1 cellular context compared by ENCODE assay signal in the genomic region with DNA sequence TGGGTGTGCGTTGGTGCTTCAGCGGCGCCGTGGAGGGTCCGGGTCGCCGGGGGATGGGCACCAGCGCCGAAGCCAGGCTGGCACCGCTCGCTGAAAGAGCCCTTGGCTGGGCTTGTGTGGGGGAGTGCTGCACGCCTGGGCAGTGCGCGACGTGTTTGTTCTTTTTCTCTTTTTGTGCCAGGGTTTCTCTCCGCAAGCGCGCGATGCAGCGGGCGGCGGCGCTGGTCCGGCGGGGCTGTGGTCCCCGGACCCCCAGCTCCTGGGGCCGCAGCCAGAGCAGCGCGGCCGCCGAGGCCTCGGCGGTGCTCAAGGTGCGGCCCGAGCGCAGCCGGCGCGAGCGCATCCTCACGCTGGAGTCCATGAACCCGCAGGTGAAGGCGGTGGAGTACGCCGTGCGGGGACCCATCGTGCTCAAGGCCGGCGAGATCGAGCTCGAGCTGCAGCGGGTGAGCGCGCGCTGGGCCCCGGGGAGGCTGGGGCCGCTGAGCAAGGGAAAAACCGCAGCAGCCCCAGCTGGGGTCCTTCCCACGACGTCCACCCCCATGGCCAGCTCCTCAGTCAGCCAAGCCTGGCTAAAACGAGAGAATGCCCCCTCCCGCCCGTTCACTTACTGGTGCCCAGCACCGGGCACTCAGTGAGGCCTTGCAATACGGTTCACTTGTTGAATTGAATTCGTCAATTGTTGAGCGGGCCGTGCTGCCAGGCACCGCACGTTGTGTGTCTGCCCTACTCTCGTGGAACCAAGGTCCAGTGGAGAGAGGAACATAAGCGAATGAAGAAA.
A peak's percentile ranks its signal among the peaks of the same experiment; 100 is the strongest.
TF ChIP-seq lines count a peak whose summit lies in the region.

No MANE protein-coding gene starts in this region.

TF ChIP-seq in HepG2, 621 proteins besides CTCF, POLR2A, EP300 and RAD21 (continued from another document and continues in another):
- TF ChIP-seq STAT6 (CRISPR knock-in tag; IDR thresholded peaks at IDR 0.05; ENCODE audit: borderline replicate concordance) (no peak), ZNF501 (CRISPR knock-in tag; IDR thresholded peaks at IDR 0.05) (no peak), TCF7L2 (IDR thresholded peaks at IDR 0.05; ENCODE audit: low read depth, low read length) (no peak), ZNF205 (CRISPR knock-in tag; IDR thresholded peaks at IDR 0.05) (no peak), TAF1 (CRISPR knock-in tag; IDR thresholded peaks at IDR 0.05) (no peak), RFXANK (CRISPR knock-in tag; IDR thresholded peaks at IDR 0.05) (no peak), ZNF563 (CRISPR knock-in tag; IDR thresholded peaks at IDR 0.05) (no peak; the same call in 1 of the 2 replicates), ZNF430 (CRISPR knock-in tag; IDR thresholded peaks at IDR 0.05) (peak; percentile 70; the same call in 1 of the 2 replicates), ZFP62 (CRISPR knock-in tag; IDR thresholded peaks at IDR 0.05) (no peak), GLI4 (CRISPR knock-in tag; IDR thresholded peaks at IDR 0.05; ENCODE audit: borderline replicate concordance) (peak; percentile 93; the same call in 1 of the 2 replicates), ZFYVE20 (CRISPR knock-in tag; IDR thresholded peaks at IDR 0.05; ENCODE audit: borderline replicate concordance, low read depth) (0 out of 2 replicates have a peak, but pooled peaks have one; percentile 10), DMAP1 (CRISPR knock-in tag; IDR thresholded peaks at IDR 0.05) (no peak), ZNF235 (CRISPR knock-in tag; IDR thresholded peaks at IDR 0.05; ENCODE audit: borderline replicate concordance) (no peak), ZNF143 (CRISPR knock-in tag; IDR thresholded peaks at IDR 0.05) (no peak), ZNF136 (CRISPR knock-in tag; IDR thresholded peaks at IDR 0.05; ENCODE audit: low read depth) (no peak), ZSCAN12 (CRISPR knock-in tag; IDR thresholded peaks at IDR 0.05) (no peak), MAF1 (CRISPR knock-in tag; IDR thresholded peaks at IDR 0.05; ENCODE audit: borderline replicate concordance) (no peak), MZF1 (CRISPR knock-in tag; IDR thresholded peaks at IDR 0.05; ENCODE audit: borderline replicate concordance) (no peak), ONECUT2 (CRISPR knock-in tag; IDR thresholded peaks at IDR 0.05) (no peak), ZNF335 (CRISPR knock-in tag; IDR thresholded peaks at IDR 0.05) (no peak), FOXA3 (CRISPR knock-in tag; IDR thresholded peaks at IDR 0.05) (no peak), ZBTB20 (CRISPR knock-in tag; IDR thresholded peaks at IDR 0.05; ENCODE audit: borderline replicate concordance, low read depth) (no peak), ZNF414 (CRISPR knock-in tag; IDR thresholded peaks at IDR 0.05) (no peak), SRY (CRISPR knock-in tag; IDR thresholded peaks at IDR 0.05) (peak; percentile 46; the same call in 1 of the 2 replicates), ZNF484 (CRISPR knock-in tag; IDR thresholded peaks at IDR 0.05; ENCODE audit: borderline replicate concordance, low read depth) (no peak), HNRNPH1 (optimal IDR thresholded peaks at IDR 0.05; ENCODE audit: low read depth, low read length) (no peak), ZGPAT (CRISPR knock-in tag; IDR thresholded peaks at IDR 0.05) (no peak), HBP1 (CRISPR knock-in tag; IDR thresholded peaks at IDR 0.05; ENCODE audit: low read depth) (no peak; the same call in 1 of the 2 replicates), HDAC6 (IDR thresholded peaks at IDR 0.05; ENCODE audit: low read depth, low read length) (no peak), ZKSCAN1 (IDR thresholded peaks at IDR 0.05; ENCODE audit: low read length) (no peak), HCFC1 (IDR thresholded peaks at IDR 0.05; ENCODE audit: low read depth, low read length) (no peak), ISX (CRISPR knock-in tag; conservative IDR thresholded peaks at IDR 0.05) (no peak), ZNF331 (CRISPR knock-in tag; IDR thresholded peaks at IDR 0.05) (no peak), PBX2 (CRISPR knock-in tag; IDR thresholded peaks at IDR 0.05) (no peak), TSC22D2 (CRISPR knock-in tag; IDR thresholded peaks at IDR 0.05; ENCODE audit: borderline replicate concordance) (0 out of 2 replicates have a peak, but pooled peaks have one; percentile 39)
- TF ChIP-seq, protein P1, sequence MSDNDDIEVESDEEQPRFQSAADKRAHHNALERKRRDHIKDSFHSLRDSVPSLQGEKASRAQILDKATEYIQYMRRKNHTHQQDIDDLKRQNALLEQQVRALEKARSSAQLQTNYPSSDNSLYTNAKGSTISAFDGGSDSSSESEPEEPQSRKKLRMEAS (IDR thresholded peaks at IDR 0.05) = no peak
- TF ChIP-seq, protein P2, sequence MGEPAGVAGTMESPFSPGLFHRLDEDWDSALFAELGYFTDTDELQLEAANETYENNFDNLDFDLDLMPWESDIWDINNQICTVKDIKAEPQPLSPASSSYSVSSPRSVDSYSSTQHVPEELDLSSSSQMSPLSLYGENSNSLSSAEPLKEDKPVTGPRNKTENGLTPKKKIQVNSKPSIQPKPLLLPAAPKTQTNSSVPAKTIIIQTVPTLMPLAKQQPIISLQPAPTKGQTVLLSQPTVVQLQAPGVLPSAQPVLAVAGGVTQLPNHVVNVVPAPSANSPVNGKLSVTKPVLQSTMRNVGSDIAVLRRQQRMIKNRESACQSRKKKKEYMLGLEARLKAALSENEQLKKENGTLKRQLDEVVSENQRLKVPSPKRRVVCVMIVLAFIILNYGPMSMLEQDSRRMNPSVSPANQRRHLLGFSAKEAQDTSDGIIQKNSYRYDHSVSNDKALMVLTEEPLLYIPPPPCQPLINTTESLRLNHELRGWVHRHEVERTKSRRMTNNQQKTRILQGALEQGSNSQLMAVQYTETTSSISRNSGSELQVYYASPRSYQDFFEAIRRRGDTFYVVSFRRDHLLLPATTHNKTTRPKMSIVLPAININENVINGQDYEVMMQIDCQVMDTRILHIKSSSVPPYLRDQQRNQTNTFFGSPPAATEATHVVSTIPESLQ (CRISPR knock-in tag; conservative IDR thresholded peaks at IDR 0.05) = no peak
- TF ChIP-seq, protein P3, sequence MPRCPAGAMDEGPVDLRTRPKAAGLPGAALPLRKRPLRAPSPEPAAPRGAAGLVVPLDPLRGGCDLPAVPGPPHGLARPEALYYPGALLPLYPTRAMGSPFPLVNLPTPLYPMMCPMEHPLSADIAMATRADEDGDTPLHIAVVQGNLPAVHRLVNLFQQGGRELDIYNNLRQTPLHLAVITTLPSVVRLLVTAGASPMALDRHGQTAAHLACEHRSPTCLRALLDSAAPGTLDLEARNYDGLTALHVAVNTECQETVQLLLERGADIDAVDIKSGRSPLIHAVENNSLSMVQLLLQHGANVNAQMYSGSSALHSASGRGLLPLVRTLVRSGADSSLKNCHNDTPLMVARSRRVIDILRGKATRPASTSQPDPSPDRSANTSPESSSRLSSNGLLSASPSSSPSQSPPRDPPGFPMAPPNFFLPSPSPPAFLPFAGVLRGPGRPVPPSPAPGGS (CRISPR knock-in tag; IDR thresholded peaks at IDR 0.05) = peak; percentile 47; the same call in 1 of the 2 replicates
- TF ChIP-seq, protein P4, sequence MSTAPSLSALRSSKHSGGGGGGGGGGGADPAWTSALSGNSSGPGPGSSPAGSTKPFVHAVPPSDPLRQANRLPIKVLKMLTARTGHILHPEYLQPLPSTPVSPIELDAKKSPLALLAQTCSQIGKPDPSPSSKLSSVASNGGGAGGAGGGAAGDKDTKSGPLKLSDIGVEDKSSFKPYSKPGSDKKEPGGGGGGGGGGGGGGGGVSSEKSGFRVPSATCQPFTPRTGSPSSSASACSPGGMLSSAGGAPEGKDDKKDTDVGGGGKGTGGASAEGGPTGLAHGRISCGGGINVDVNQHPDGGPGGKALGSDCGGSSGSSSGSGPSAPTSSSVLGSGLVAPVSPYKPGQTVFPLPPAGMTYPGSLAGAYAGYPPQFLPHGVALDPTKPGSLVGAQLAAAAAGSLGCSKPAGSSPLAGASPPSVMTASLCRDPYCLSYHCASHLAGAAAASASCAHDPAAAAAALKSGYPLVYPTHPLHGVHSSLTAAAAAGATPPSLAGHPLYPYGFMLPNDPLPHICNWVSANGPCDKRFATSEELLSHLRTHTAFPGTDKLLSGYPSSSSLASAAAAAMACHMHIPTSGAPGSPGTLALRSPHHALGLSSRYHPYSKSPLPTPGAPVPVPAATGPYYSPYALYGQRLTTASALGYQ (CRISPR knock-in tag; IDR thresholded peaks at IDR 0.05) = no peak
- TF ChIP-seq, protein P5, sequence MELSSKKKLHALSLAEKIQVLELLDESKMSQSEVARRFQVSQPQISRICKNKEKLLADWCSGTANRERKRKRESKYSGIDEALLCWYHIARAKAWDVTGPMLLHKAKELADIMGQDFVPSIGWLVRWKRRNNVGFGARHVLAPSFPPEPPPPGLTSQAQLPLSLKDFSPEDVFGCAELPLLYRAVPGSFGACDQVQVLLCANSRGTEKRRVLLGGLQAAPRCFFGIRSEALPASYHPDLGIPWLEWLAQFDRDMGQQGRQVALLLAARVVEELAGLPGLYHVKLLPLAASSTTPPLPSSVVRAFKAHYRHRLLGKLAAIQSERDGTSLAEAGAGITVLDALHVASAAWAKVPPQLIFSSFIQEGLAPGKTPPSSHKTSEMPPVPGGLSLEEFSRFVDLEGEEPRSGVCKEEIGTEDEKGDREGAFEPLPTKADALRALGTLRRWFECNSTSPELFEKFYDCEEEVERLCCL (CRISPR knock-in tag; IDR thresholded peaks at IDR 0.05; ENCODE audit: borderline replicate concordance) = 0 out of 2 replicates have a peak, but pooled peaks have one; percentile 2
- TF ChIP-seq, protein P6, sequence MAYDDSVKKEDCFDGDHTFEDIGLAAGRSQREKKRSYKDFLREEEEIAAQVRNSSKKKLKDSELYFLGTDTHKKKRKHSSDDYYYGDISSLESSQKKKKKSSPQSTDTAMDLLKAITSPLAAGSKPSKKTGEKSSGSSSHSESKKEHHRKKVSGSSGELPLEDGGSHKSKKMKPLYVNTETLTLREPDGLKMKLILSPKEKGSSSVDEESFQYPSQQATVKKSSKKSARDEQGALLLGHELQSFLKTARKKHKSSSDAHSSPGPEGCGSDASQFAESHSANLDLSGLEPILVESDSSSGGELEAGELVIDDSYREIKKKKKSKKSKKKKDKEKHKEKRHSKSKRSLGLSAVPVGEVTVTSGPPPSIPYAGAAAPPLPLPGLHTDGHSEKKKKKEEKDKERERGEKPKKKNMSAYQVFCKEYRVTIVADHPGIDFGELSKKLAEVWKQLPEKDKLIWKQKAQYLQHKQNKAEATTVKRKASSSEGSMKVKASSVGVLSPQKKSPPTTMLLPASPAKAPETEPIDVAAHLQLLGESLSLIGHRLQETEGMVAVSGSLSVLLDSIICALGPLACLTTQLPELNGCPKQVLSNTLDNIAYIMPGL (CRISPR knock-in tag; IDR thresholded peaks at IDR 0.05; ENCODE audit: borderline replicate concordance in 1 of 2, low read depth in 1 of 2) = no peak
